ENCODE assay signal across 18 cellular contexts in genomic region chr19:48989701-48990291, GRCh38. TPM values are rescaled to one million over a fixed set of nuclear protein-coding genes. Genes with fewer than 3 reads are reported as not detected.
DNase-seq lines count a peak whose midpoint lies in the region; ATAC-seq and TF ChIP-seq lines count a peak whose summit lies in the region.
"Had no signal": no experiment of that assay in that cellular context is flagged by ENCODE, and none has a peak within 500 bp of the region (broad histone marks: within the 10 kb centered on the region; RNA-seq: fewer than 3 reads in every experiment).

No MANE protein-coding gene starts in this region.

- H3K27me3 ChIP-seq in adrenal gland (no peaks in the 10 kb centered on the region), hepatocyte (no peaks in the 10 kb centered on the region)

- no peak overlapping the region for H3K4me3 Mint-ChIP-seq in activated naive CD4-positive, alpha-beta T cell treated with anti-CD3 and anti-CD28 coated beads, Interleukin-2, amount 10 ng/mL, durations not matched to agents 7 days and 5 days
- H3K4me3 Mint-ChIP-seq in activated T-helper 2 cell treated with anti-CD3 and anti-CD28 coated beads, Interferon-gamma antibody, Interleukin-2, Interleukin-4, amounts not matched to agents 10 μg/mL and 5 μg/mL and 100 μg/mL, durations not matched to agents 14 hours and 24 hours and 36 hours (ENCODE audit: low read depth): no peak overlapping the region
- no peak overlapping the region for H3K4me3 Mint-ChIP-seq in stimulated activated naive B cell treated with anti-CD40 and anti-IgM and Interleukin-4, amounts not matched to agents 10 μg/mL and 1 μg/mL and 100 μg/mL, for 72 hours
- H3K4me3 Mint-ChIP-seq: activated naive CD4-positive, alpha-beta T cell treated with anti-CD3 and anti-CD28 coated beads for 36 hours had no signal

- no peak for TF ChIP-seq CTCF in adrenal gland (IDR thresholded peaks at IDR 0.05)
- no peak for TF ChIP-seq CTCF in hepatocyte (IDR thresholded peaks at IDR 0.05; ENCODE audit: poor library complexity)

- H3K27ac ChIP-seq in adrenal gland (no peak overlapping the region), hepatocyte (no peak overlapping the region)
- H3K27ac ChIP-seq: lower lobe of right lung, PC-9 had no signal

- H2AFZ ChIP-seq in hepatocyte: no peak overlapping the region
- H2AFZ ChIP-seq: PC-9 had no signal

- peak overlapping the region; percentile 46 for H3K27ac Mint-ChIP-seq in activated naive CD4-positive, alpha-beta T cell treated with anti-CD3 and anti-CD28 coated beads, Interleukin-2, amount 10 ng/mL, durations not matched to agents 7 days and 5 days
- peak overlapping the region; percentile 9 for H3K27ac Mint-ChIP-seq in activated T-helper 2 cell treated with anti-CD3 and anti-CD28 coated beads, Interferon-gamma antibody, Interleukin-2, Interleukin-4, amounts not matched to agents 10 μg/mL and 5 μg/mL and 100 μg/mL, durations not matched to agents 14 hours and 24 hours and 36 hours
- H3K27ac Mint-ChIP-seq in stimulated activated naive B cell treated with anti-CD40 and anti-IgM and Interleukin-4, amounts not matched to agents 10 μg/mL and 1 μg/mL and 100 μg/mL, for 72 hours: peak overlapping the region; percentile 6
- H3K27ac Mint-ChIP-seq: activated naive CD4-positive, alpha-beta T cell treated with anti-CD3 and anti-CD28 coated beads for 36 hours had no signal

- H3K36me3 ChIP-seq in adrenal gland (replicated peaks in 1 of 2) (peaks cover 0 to 47% of the 10 kb centered on the region in 2 donors), hepatocyte (replicated peaks; ENCODE audit: insufficient read depth, low read depth) (no peaks in the 10 kb centered on the region)

- H3K9me3 Mint-ChIP-seq in activated naive CD4-positive, alpha-beta T cell treated with anti-CD3 and anti-CD28 coated beads, Interleukin-2, amount 10 ng/mL, durations not matched to agents 7 days and 5 days: no peaks in the 10 kb centered on the region
- H3K9me3 Mint-ChIP-seq in activated T-helper 2 cell treated with anti-CD3 and anti-CD28 coated beads, Interferon-gamma antibody, Interleukin-2, Interleukin-4, amounts not matched to agents 10 μg/mL and 5 μg/mL and 100 μg/mL, durations not matched to agents 14 hours and 24 hours and 36 hours: no peaks in the 10 kb centered on the region
- H3K9me3 Mint-ChIP-seq in stimulated activated naive B cell treated with anti-CD40 and anti-IgM and Interleukin-4, amounts not matched to agents 10 μg/mL and 1 μg/mL and 100 μg/mL, for 72 hours: no peaks in the 10 kb centered on the region
- H3K9me3 Mint-ChIP-seq: activated naive CD4-positive, alpha-beta T cell treated with anti-CD3 and anti-CD28 coated beads for 36 hours had no signal

- DNase-seq in activated naive CD4-positive, alpha-beta T cell treated with anti-CD3 and anti-CD28 coated beads, Interleukin-2, amount 10 ng/mL, durations not matched to agents 7 days and 5 days: no peak
- DNase-seq in activated naive CD4-positive, alpha-beta T cell treated with Interleukin-2 at 50 U/mL for 16 hours: no peak
- DNase-seq in activated T-helper 2 cell treated with anti-CD3 and anti-CD28 coated beads, Interferon-gamma antibody, Interleukin-2, Interleukin-4, amounts not matched to agents 10 μg/mL and 5 μg/mL and 100 μg/mL, durations not matched to agents 14 hours and 24 hours and 36 hours (ENCODE audit: low spot score): no peak
- DNase-seq in left ventricle myocardium superior: peak; percentile 63
- DNase-seq in stimulated activated naive B cell treated with anti-CD40 and anti-IgM and Interleukin-4, amounts not matched to agents 10 μg/mL and 1 μg/mL and 100 μg/mL, for 72 hours: no peak
- DNase-seq in activated effector memory CD4-positive, alpha-beta T cell treated with Interleukin-2 at 50 U/mL for 16 hours: no peak
- no peak for DNase-seq in adrenal gland
- DNase-seq in hepatocyte (ENCODE audit: low spot score): no peak
- DNase-seq: activated CD4-positive, alpha-beta T cell treated with anti-CD3 and anti-CD28 coated beads for 48 hours; activated naive CD4-positive, alpha-beta T cell treated with anti-CD3 and anti-CD28 coated beads for 36 hours; DMS79; lower lobe of right lung; NCI-H1436 treated with DMSO at 0.1 percent for 48 hours; NCI-H510A; PC-9 had no signal

- peaks cover 23% of the 10 kb centered on the region for H3K36me3 Mint-ChIP-seq in activated naive CD4-positive, alpha-beta T cell treated with anti-CD3 and anti-CD28 coated beads, Interleukin-2, amount 10 ng/mL, durations not matched to agents 7 days and 5 days
- peaks cover 48% of the 10 kb centered on the region for H3K36me3 Mint-ChIP-seq in activated T-helper 2 cell treated with anti-CD3 and anti-CD28 coated beads, Interferon-gamma antibody, Interleukin-2, Interleukin-4, amounts not matched to agents 10 μg/mL and 5 μg/mL and 100 μg/mL, durations not matched to agents 14 hours and 24 hours and 36 hours (ENCODE audit: low read depth)
- peaks cover 57 to 70% of the 10 kb centered on the region in 2 donors for H3K36me3 Mint-ChIP-seq in stimulated activated naive B cell treated with anti-CD40 and anti-IgM and Interleukin-4, amounts not matched to agents 10 μg/mL and 1 μg/mL and 100 μg/mL, for 72 hours

- H3K4me3 ChIP-seq in adrenal gland (no peak overlapping the region), hepatocyte (no peak overlapping the region)
- H3K4me3 ChIP-seq: lower lobe of right lung, PC-9 had no signal

- ATAC-seq in left ventricle myocardium superior: peak; percentile 7
- no peak for ATAC-seq in stimulated activated naive B cell treated with anti-CD40 and anti-IgM and Interleukin-4, amounts not matched to agents 10 μg/mL and 1 μg/mL and 100 μg/mL, for 72 hours (replicated peaks)
- ATAC-seq: lower lobe of right lung had no signal

- H3K4me2 ChIP-seq in hepatocyte: no peak overlapping the region
- H3K4me2 ChIP-seq: PC-9 had no signal

- intact Hi-C loops in activated T-helper 2 cell treated with anti-CD3 and anti-CD28 coated beads, Interferon-gamma antibody, Interleukin-2, Interleukin-4, amounts not matched to agents 10 μg/mL and 5 μg/mL and 100 μg/mL, durations not matched to agents 14 hours and 24 hours and 36 hours (cut with micrococcal nuclease): loop anchor here (10.0 kb wide), 1 partner anchor 155 kb away; no protein-coding TSS in a partner anchor
- intact Hi-C loops in left ventricle myocardium superior (cut with micrococcal nuclease) (no loop called here), adrenal gland (cut with DNase I) (no loop called here)

- H3K27me3 Mint-ChIP-seq in activated naive CD4-positive, alpha-beta T cell treated with anti-CD3 and anti-CD28 coated beads, Interleukin-2, amount 10 ng/mL, durations not matched to agents 7 days and 5 days: no peaks in the 10 kb centered on the region
- H3K27me3 Mint-ChIP-seq in activated T-helper 2 cell treated with anti-CD3 and anti-CD28 coated beads, Interferon-gamma antibody, Interleukin-2, Interleukin-4, amounts not matched to agents 10 μg/mL and 5 μg/mL and 100 μg/mL, durations not matched to agents 14 hours and 24 hours and 36 hours (ENCODE audit: low read depth): no peaks in the 10 kb centered on the region
- no peaks in the 10 kb centered on the region for H3K27me3 Mint-ChIP-seq in stimulated activated naive B cell treated with anti-CD40 and anti-IgM and Interleukin-4, amounts not matched to agents 10 μg/mL and 1 μg/mL and 100 μg/mL, for 72 hours

- CTCF ChIA-PET in activated naive CD4-positive, alpha-beta T cell treated with anti-CD3 and anti-CD28 coated beads, Interleukin-2, amount 10 ng/mL, durations not matched to agents 7 days and 5 days (lab: Charles Lee): no interaction called here

- H3K4me1 ChIP-seq in adrenal gland (replicated peaks in 1 of 2) (peaks cover 18 to 23% of the 10 kb centered on the region in 2 donors), hepatocyte (ENCODE audit: insufficient read depth) (peaks cover 17% of the 10 kb centered on the region)

- no peaks in the 10 kb centered on the region for H3K9me2 ChIP-seq in hepatocyte (replicated peaks; ENCODE audit: insufficient read depth)

- WGBS in adrenal gland, 4 donors: 71 to 85% (median 80%) methylated on average over 14 to 17 of the region's 17 CpGs
- WGBS in hepatocyte (ENCODE audit: low lambda C conversion rate, missing lambda C conversion rate): 92% methylated on average over 15 of the region's 17 CpGs

- peaks cover 39% of the 10 kb centered on the region for H3K79me2 ChIP-seq in hepatocyte

- peaks cover 31% of the 10 kb centered on the region for H3K4me1 Mint-ChIP-seq in activated naive CD4-positive, alpha-beta T cell treated with anti-CD3 and anti-CD28 coated beads, Interleukin-2, amount 10 ng/mL, durations not matched to agents 7 days and 5 days
- H3K4me1 Mint-ChIP-seq in activated T-helper 2 cell treated with anti-CD3 and anti-CD28 coated beads, Interferon-gamma antibody, Interleukin-2, Interleukin-4, amounts not matched to agents 10 μg/mL and 5 μg/mL and 100 μg/mL, durations not matched to agents 14 hours and 24 hours and 36 hours (ENCODE audit: low read depth): peaks cover 23% of the 10 kb centered on the region
- peaks cover 36 to 67% of the 10 kb centered on the region in 2 donors for H3K4me1 Mint-ChIP-seq in stimulated activated naive B cell treated with anti-CD40 and anti-IgM and Interleukin-4, amounts not matched to agents 10 μg/mL and 1 μg/mL and 100 μg/mL, for 72 hours

- peaks cover 4% of the 10 kb centered on the region for H4K20me1 ChIP-seq in hepatocyte (ENCODE audit: insufficient read depth, poor library complexity, severe bottlenecking)

- no peak for TF ChIP-seq POLR2A in adrenal gland (IDR thresholded peaks at IDR 0.05)

- H3K9me3 ChIP-seq in adrenal gland (replicated peaks in 1 of 3) (no peaks in the 10 kb centered on the region), hepatocyte (ENCODE audit: low read depth) (no peaks in the 10 kb centered on the region)
- H3K9me3 ChIP-seq: lower lobe of right lung had no signal

RNA-seq across cellular contexts. Expression of gene GYS1, which starts 3.3 kb away (rescaled TPM):
- total RNA-seq in activated T-helper 2 cell treated with anti-CD3 and anti-CD28 coated beads, Interferon-gamma antibody, Interleukin-2, Interleukin-4, amounts not matched to agents 10 μg/mL and 5 μg/mL and 100 μg/mL, durations not matched to agents 14 hours and 24 hours and 36 hours: 68.5 and 70.3 TPM in 2 replicates
- total RNA-seq in left ventricle myocardium superior (103 TPM), adrenal gland (10 to 100 TPM; 23.7 to 63.9 (median 39.5) TPM), hepatocyte (29.2 and 37.4 TPM in 2 replicates)
- polyA plus RNA-seq in adrenal gland (10 to 100 TPM; 35.2 to 45.9 (median 37.7) TPM), hepatocyte (45.9 and 54.8 TPM in 2 replicates)

RNA-seq across cellular contexts. Expression of gene RUVBL2, which starts 3.9 kb away (rescaled TPM):
- total RNA-seq in activated T-helper 2 cell treated with anti-CD3 and anti-CD28 coated beads, Interferon-gamma antibody, Interleukin-2, Interleukin-4, amounts not matched to agents 10 μg/mL and 5 μg/mL and 100 μg/mL, durations not matched to agents 14 hours and 24 hours and 36 hours: 160 and 170 TPM in 2 replicates
- 44.4 TPM for total RNA-seq in left ventricle myocardium superior
- 100 to 1,000 TPM in 1 of 8 donors, 10 to 100 TPM in 7; 45.4 to 143 (median 75.6) TPM for total RNA-seq in adrenal gland
- 10 to 100 TPM; 41.3 to 93.3 (median 70.7) TPM for polyA plus RNA-seq in adrenal gland
- 62.9 and 72.1 TPM in 2 replicates for total RNA-seq in hepatocyte
- polyA plus RNA-seq in hepatocyte: 79.6 and 84.9 TPM in 2 replicates

RNA-seq across cellular contexts. Expression of gene FTL, which starts 24.7 kb away (rescaled TPM):
- total RNA-seq in activated T-helper 2 cell treated with anti-CD3 and anti-CD28 coated beads, Interferon-gamma antibody, Interleukin-2, Interleukin-4, amounts not matched to agents 10 μg/mL and 5 μg/mL and 100 μg/mL, durations not matched to agents 14 hours and 24 hours and 36 hours: 646 and 658 TPM in 2 replicates
- total RNA-seq in left ventricle myocardium superior: 684 TPM
- over 10,000 TPM in 1 of 8 donors, 1,000 to 10,000 TPM in 7; 3,284 to 11,726 (median 4,214) TPM for total RNA-seq in adrenal gland
- polyA plus RNA-seq in adrenal gland: 1,000 to 10,000 TPM; 2,288 to 7,123 (median 4,274) TPM
- 8,878 and 9,969 TPM in 2 replicates for total RNA-seq in hepatocyte
- 13,723 and 15,987 TPM in 2 replicates for polyA plus RNA-seq in hepatocyte

RNA-seq across cellular contexts. Expression of gene LHB, which starts 27.1 kb away (rescaled TPM):
- 0.41 TPM in 1 of 2 replicates, not detected in the other for total RNA-seq in activated T-helper 2 cell treated with anti-CD3 and anti-CD28 coated beads, Interferon-gamma antibody, Interleukin-2, Interleukin-4, amounts not matched to agents 10 μg/mL and 5 μg/mL and 100 μg/mL, durations not matched to agents 14 hours and 24 hours and 36 hours
- total RNA-seq in left ventricle myocardium superior (not detected), adrenal gland (1 to 10 TPM in 2 of 8 donors, under 1 TPM in 1, not detected in 5; 0.74 to 6.5 (median 1.0) TPM), hepatocyte (not detected in 2 replicates)
- polyA plus RNA-seq in adrenal gland (1 to 10 TPM in 2 of 3 donors, under 1 TPM in 1; 0.38 to 8.8 (median 6.0) TPM), hepatocyte (not detected in 2 replicates)
- total RNA-seq: activated naive CD4-positive, alpha-beta T cell treated with anti-CD3 and anti-CD28 coated beads for 36 hours; lower lobe of right lung; urinary bladder had no signal
- polyA plus RNA-seq: AG04450, urinary bladder had no signal

RNA-seq across cellular contexts. Expression of gene CGB3, which starts 34.3 kb away (rescaled TPM):
- total RNA-seq in activated T-helper 2 cell treated with anti-CD3 and anti-CD28 coated beads, Interferon-gamma antibody, Interleukin-2, Interleukin-4, amounts not matched to agents 10 μg/mL and 5 μg/mL and 100 μg/mL, durations not matched to agents 14 hours and 24 hours and 36 hours: not detected in 2 replicates
- not detected for total RNA-seq in left ventricle myocardium superior
- total RNA-seq in adrenal gland: not detected
- not detected for polyA plus RNA-seq in adrenal gland
- total RNA-seq in hepatocyte: 1.1 TPM in 1 of 2 replicates, not detected in the other
- polyA plus RNA-seq in hepatocyte: not detected in 2 replicates
- total RNA-seq: activated naive CD4-positive, alpha-beta T cell treated with anti-CD3 and anti-CD28 coated beads for 36 hours; lower lobe of right lung; PC-9; urinary bladder had no signal
- polyA plus RNA-seq: AG04450, esophagus, urinary bladder had no signal
